Comparison of ENCODE assay signal across 8 cellular contexts in genomic region chr7:139232893-139233292, GRCh38. TPM values are rescaled to one million over a fixed set of nuclear protein-coding genes. Genes with fewer than 3 reads are reported as not detected.
DNase-seq lines count a peak whose midpoint lies in the region; ATAC-seq, FAIRE-seq and TF ChIP-seq lines count a peak whose summit lies in the region.

No MANE protein-coding gene starts in this region.

- H3K36me3 ChIP-seq in HepG2 (replicated peaks in 1 of 2; ENCODE audit: control insufficient read depth in 1 of 2, insufficient read depth in 2 of 2, low read length in 2 of 2): peaks cover 4 to 8% of the 10 kb centered on the region in 2 experiments; a peak in 2 of 5 replicates
- peaks cover 0 to 5% (median 0%) of the 10 kb centered on the region in 4 donors for H3K36me3 ChIP-seq in right lobe of liver

- H3K4me3 ChIP-seq in HepG2 (replicated peaks in 1 of 3; ENCODE audit: insufficient read depth in 1 of 3, low read depth in 2 of 3, low read length in 3 of 3): peak overlapping the region; percentile 79 to 98 (median 95); a peak in 5 of 6 replicates
- peak overlapping the region in 1 of 3 donors; percentile 93 for H3K4me3 ChIP-seq in right lobe of liver

- WGBS in HepG2 (ENCODE audit: low lambda C conversion rate): 46% methylated on average over 2 of the region's 2 CpGs
- 40% methylated on average over 2 of the region's 2 CpGs for WGBS in right lobe of liver (ENCODE audit: insufficient coverage, low coverage, low lambda C conversion rate, missing lambda C conversion rate)

- peaks cover 9% of the 10 kb centered on the region for H3K9me3 Mint-ChIP-seq in glutamatergic neuron (ENCODE audit: unreplicated experiment)

- H3K4me2 ChIP-seq in HepG2 (ENCODE audit: low read depth, low read length): peak overlapping the region; percentile 67

- TF ChIP-seq CTCF in HepG2 (CRISPR knock-in tag; IDR thresholded peaks at IDR 0.05) (no peak), right lobe of liver (IDR thresholded peaks at IDR 0.05) (no peak), glutamatergic neuron (IDR thresholded peaks at IDR 0.05; ENCODE audit: partially characterized antibody, unreplicated experiment) (no peak)

- no peak for TF ChIP-seq POLR2A in HepG2 (IDR thresholded peaks at IDR 0.05; ENCODE audit: insufficient read depth in 1 of 2, low read depth in 2 of 2, low read length in 2 of 2)
- no peak for TF ChIP-seq POLR2A in right lobe of liver (IDR thresholded peaks at IDR 0.05)

- H3K4me3 Mint-ChIP-seq in T-helper 17 cell (peak overlapping the region; percentile 94), glutamatergic neuron (ENCODE audit: unreplicated experiment) (peak overlapping the region; percentile 93)

- DNase-seq in HepG2 (ENCODE audit: low spot score) (no peak), right lobe of liver (no peak), T-helper 17 cell (no peak), glutamatergic neuron (no peak), COLO668 (lab: John Stamatoyannopoulos, UW; ENCODE audit: unreplicated experiment) (no peak), SHP77 treated with DMSO at 0.1 percent for 48 hours (lab: John Stamatoyannopoulos, UW) (no peak)

- H3K4me1 ChIP-seq in HepG2 (ENCODE audit: insufficient read depth, low read length): peaks cover 25% of the 10 kb centered on the region
- H3K4me1 ChIP-seq in right lobe of liver: peaks cover 0 to 25% (median 2%) of the 10 kb centered on the region in 4 donors

- H3K9me3 ChIP-seq in HepG2 (ENCODE audit: low read length): no peaks in the 10 kb centered on the region
- H3K9me3 ChIP-seq in right lobe of liver: no peaks in the 10 kb centered on the region
- H3K9me3 ChIP-seq in T-helper 17 cell (ENCODE audit: control insufficient read depth, low read length, poor library complexity, severe bottlenecking): no peaks in the 10 kb centered on the region

- TF ChIP-seq RAD21 in HepG2 (CRISPR knock-in tag; IDR thresholded peaks at IDR 0.05): no peak

- in situ Hi-C loops in HepG2 (cut with HindIII; ENCODE audit: extremely low pct_ligation_motif_present, low pct_unique_long_range_greater_than_20kb): no loop called here

- peaks cover 45% of the 10 kb centered on the region for H3K79me2 ChIP-seq in HepG2 (ENCODE audit: insufficient read depth, low read length)

- peaks cover 4% of the 10 kb centered on the region for H3K36me3 Mint-ChIP-seq in T-helper 17 cell (ENCODE audit: low read depth)
- H3K36me3 Mint-ChIP-seq in glutamatergic neuron (ENCODE audit: unreplicated experiment): no peaks in the 10 kb centered on the region

- peak overlapping the region; percentile 88 for H3K27ac Mint-ChIP-seq in T-helper 17 cell
- H3K27ac Mint-ChIP-seq in glutamatergic neuron (ENCODE audit: unreplicated experiment): no peak overlapping the region

- H2AFZ ChIP-seq in HepG2 (ENCODE audit: low read length): no peak overlapping the region

- no peak overlapping the region for H3K27ac ChIP-seq in HepG2 (ENCODE audit: extremely low read length, insufficient read depth, low read length)
- H3K27ac ChIP-seq in right lobe of liver: no peak overlapping the region

- POLR2A ChIA-PET in HepG2 (lab: Yijun Ruan, JAX): interaction anchor here (0.6 to 3.3 kb wide), 4 partner anchors 107 to 158 kb away, joined by 3 to 10 read pairs (median 6); partner anchors contain the start of gene LUC7L2

- TSS peak; percentile 58 for BruUV-seq in HepG2 (replicated peaks; lab: Mats Ljungman, UMichigan)

- FAIRE-seq in HepG2 (lab: Jason Lieb, UNC): no peak

- peak overlapping the region; percentile 92; the same call in 1 of the 2 replicates for H3K9ac ChIP-seq in HepG2 (ENCODE audit: insufficient read depth, low read depth, low read length)

- ATAC-seq in HepG2: no peak
- no peak for ATAC-seq in right lobe of liver
- ATAC-seq in T-helper 17 cell: no peak
- no peak for ATAC-seq in HG03432 (IDR thresholded peaks at IDR 0.05; ENCODE audit: unreplicated experiment)
- ATAC-seq in HG03521 (IDR thresholded peaks at IDR 0.05; ENCODE audit: unreplicated experiment): no peak

- intact Hi-C loops in HepG2 (cut with micrococcal nuclease; ENCODE audit: unreplicated experiment) (loop anchor here (10.0 kb wide), 1 partner anchor 102 kb away; no protein-coding TSS in a partner anchor), right lobe of liver (cut with DNase I) (no loop called here)

- H3K27me3 Mint-ChIP-seq in T-helper 17 cell (peaks cover 5% of the 10 kb centered on the region), glutamatergic neuron (ENCODE audit: unreplicated experiment) (peaks cover 3% of the 10 kb centered on the region)

- CTCF ChIA-PET in HepG2 (lab: Yijun Ruan, JAX; ENCODE audit: low intra/inter-chr PET ratio, low total read pairs): no interaction called here

- H3K27me3 ChIP-seq in HepG2 (ENCODE audit: control insufficient read depth in 1 of 2, insufficient read depth in 2 of 2, low read length in 2 of 2) (no peaks in the 10 kb centered on the region), right lobe of liver (no peaks in the 10 kb centered on the region)

- peaks cover 22% of the 10 kb centered on the region for H3K4me1 Mint-ChIP-seq in T-helper 17 cell
- peaks cover 7% of the 10 kb centered on the region for H3K4me1 Mint-ChIP-seq in glutamatergic neuron (ENCODE audit: low read depth, unreplicated experiment)

- no peaks in the 10 kb centered on the region for H4K20me1 ChIP-seq in HepG2 (ENCODE audit: insufficient read depth, low read length)

- TF ChIP-seq EP300 in HepG2 (IDR thresholded peaks at IDR 0.05; ENCODE audit: low read depth in 2 of 2, low read length in 2 of 2) (no peak), HepG2 (CRISPR knock-in tag; IDR thresholded peaks at IDR 0.05; ENCODE audit: borderline replicate concordance) (no peak)

TF ChIP-seq in HepG2, 621 proteins besides CTCF, POLR2A, EP300 and RAD21 (continues in another document):
- TF ChIP-seq MLXIP (CRISPR knock-in tag; IDR thresholded peaks at IDR 0.05; ENCODE audit: borderline replicate concordance): no peak
- no peak for TF ChIP-seq MAF1 (CRISPR knock-in tag; IDR thresholded peaks at IDR 0.05; ENCODE audit: borderline replicate concordance)
- TF ChIP-seq ZNF749 (CRISPR knock-in tag; IDR thresholded peaks at IDR 0.05; ENCODE audit: borderline replicate concordance): no peak
- no peak for TF ChIP-seq SIN3B (IDR thresholded peaks at IDR 0.05; ENCODE audit: low read length)
- no peak for TF ChIP-seq DMAP1 (CRISPR knock-in tag; IDR thresholded peaks at IDR 0.05)
- no peak for TF ChIP-seq KLF11 (CRISPR knock-in tag; IDR thresholded peaks at IDR 0.05)
- no peak for TF ChIP-seq MAFF (IDR thresholded peaks at IDR 0.05; ENCODE audit: low read depth, low read length)
- no peak for TF ChIP-seq ZNF33B (CRISPR knock-in tag; IDR thresholded peaks at IDR 0.05)
- no peak for TF ChIP-seq HDAC1 (CRISPR knock-in tag; IDR thresholded peaks at IDR 0.05)

RNA-seq across cellular contexts. Expression of gene UBN2, which starts 1.9 kb away (rescaled TPM):
- total RNA-seq in HepG2 (2016; rRNA removed; fragmentation: Illumina TruSeq; extraction: Trizol): 5.6 and 8.0 TPM in 2 replicates
- total RNA-seq in HepG2 (2016; cell fraction: cytosol; rRNA removed; fragmentation: Illumina TruSeq; extraction: Trizol; ENCODE audit: low read depth): 11.1 and 12.3 TPM in 2 replicates
- total RNA-seq in HepG2 (2016; cell fraction: insoluble cytoplasmic fraction; rRNA removed; fragmentation: Illumina TruSeq; extraction: Trizol): 4.9 and 8.3 TPM in 2 replicates
- total RNA-seq in HepG2 (2016; cell fraction: membrane; rRNA removed; fragmentation: Illumina TruSeq; extraction: Trizol): 4.9 and 7.4 TPM in 2 replicates
- total RNA-seq in HepG2 (2016; cell fraction: nucleus; rRNA removed; fragmentation: Illumina TruSeq; extraction: Trizol): 11.1 and 11.4 TPM in 2 replicates
- polyA plus RNA-seq in HepG2 (2011; rRNA removed): 4.2 and 5.7 TPM in 2 replicates
- 1.5 and 2.2 TPM in 2 replicates for polyA plus RNA-seq in HepG2 (2011; cell fraction: cytosol; rRNA removed)
- 6.1 and 8.1 TPM in 2 replicates for polyA plus RNA-seq in HepG2 (2011; cell fraction: nucleus; rRNA removed)
- 3.4 and 4.9 TPM in 2 replicates for polyA plus RNA-seq in HepG2 (2012)
- 0.10 TPM in 2 replicates for polyA plus RNA-seq in HepG2 (2016; cell fraction: cytosol; fragmentation: Illumina TruSeq; extraction: Trizol; ENCODE audit: low read depth)
- 3.8 and 3.9 TPM in 2 replicates for polyA plus RNA-seq in HepG2 (2016; cell fraction: insoluble cytoplasmic fraction; fragmentation: Illumina TruSeq; extraction: Trizol; ENCODE audit: low read depth)
- 0.32 and 0.34 TPM in 2 replicates for polyA plus RNA-seq in HepG2 (2016; cell fraction: membrane; fragmentation: Illumina TruSeq; extraction: Trizol; ENCODE audit: low read depth)
- 11.0 and 11.4 TPM in 2 replicates for polyA plus RNA-seq in HepG2 (2016; cell fraction: nucleus; fragmentation: Illumina TruSeq; extraction: Trizol; ENCODE audit: insufficient read depth, low read depth)
- 7.1 and 9.9 TPM in 2 replicates for polyA minus RNA-seq in HepG2 (2011; rRNA and poly(A)+ RNA removed; ENCODE audit: low replicate concordance)
- 7.1 and 7.7 TPM in 2 replicates for polyA minus RNA-seq in HepG2 (2011; cell fraction: cytosol; rRNA and poly(A)+ RNA removed)
- 24.6 and 27.4 TPM in 2 replicates for polyA minus RNA-seq in HepG2 (2011; cell fraction: nucleus; rRNA and poly(A)+ RNA removed)
- 10 to 100 TPM in 1 of 6 experiments, 1 to 10 TPM in 5; 4.5 to 12.0 (median 8.1) TPM for total RNA-seq in right lobe of liver
- 10 to 100 TPM; 15.4 to 17.8 TPM for total RNA-seq in T-helper 17 cell
- 34.9 TPM for total RNA-seq in glutamatergic neuron (ENCODE audit: unreplicated experiment)
